Comparison of ENCODE assay signal across 1 cellular context in the genomic region with DNA sequence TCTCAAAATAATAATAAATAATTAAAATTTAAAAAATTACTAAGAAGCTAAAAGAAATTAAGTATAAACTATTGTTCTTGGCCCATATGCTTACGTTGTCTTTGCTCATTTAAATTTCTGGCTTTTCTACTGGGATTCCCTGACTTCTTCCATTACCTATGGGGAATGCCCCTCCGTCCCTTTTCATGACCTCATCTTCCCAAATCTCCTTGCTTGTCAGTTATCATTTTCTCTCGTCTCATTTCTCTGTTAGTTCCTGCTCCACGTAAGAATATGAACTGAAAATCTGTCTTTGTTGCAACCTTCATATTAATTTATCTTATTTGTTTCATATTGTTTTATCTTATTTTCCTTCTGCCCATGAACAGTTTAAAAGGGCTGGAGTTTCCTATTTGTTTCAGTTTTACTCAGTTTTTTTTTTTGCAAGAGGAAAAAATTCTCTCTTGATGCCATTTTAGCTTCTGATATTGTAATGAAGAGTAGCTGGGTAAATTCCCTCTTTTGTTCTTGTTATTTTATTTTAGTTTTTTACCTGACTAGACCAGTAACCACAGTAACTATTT.
TF ChIP-seq lines count a peak whose summit lies in the region.

No MANE protein-coding gene starts in this region.

TF ChIP-seq in GM12878, 131 proteins besides CTCF, POLR2A, EP300 and RAD21 (continued from another document):
- TF ChIP-seq, protein P1, sequence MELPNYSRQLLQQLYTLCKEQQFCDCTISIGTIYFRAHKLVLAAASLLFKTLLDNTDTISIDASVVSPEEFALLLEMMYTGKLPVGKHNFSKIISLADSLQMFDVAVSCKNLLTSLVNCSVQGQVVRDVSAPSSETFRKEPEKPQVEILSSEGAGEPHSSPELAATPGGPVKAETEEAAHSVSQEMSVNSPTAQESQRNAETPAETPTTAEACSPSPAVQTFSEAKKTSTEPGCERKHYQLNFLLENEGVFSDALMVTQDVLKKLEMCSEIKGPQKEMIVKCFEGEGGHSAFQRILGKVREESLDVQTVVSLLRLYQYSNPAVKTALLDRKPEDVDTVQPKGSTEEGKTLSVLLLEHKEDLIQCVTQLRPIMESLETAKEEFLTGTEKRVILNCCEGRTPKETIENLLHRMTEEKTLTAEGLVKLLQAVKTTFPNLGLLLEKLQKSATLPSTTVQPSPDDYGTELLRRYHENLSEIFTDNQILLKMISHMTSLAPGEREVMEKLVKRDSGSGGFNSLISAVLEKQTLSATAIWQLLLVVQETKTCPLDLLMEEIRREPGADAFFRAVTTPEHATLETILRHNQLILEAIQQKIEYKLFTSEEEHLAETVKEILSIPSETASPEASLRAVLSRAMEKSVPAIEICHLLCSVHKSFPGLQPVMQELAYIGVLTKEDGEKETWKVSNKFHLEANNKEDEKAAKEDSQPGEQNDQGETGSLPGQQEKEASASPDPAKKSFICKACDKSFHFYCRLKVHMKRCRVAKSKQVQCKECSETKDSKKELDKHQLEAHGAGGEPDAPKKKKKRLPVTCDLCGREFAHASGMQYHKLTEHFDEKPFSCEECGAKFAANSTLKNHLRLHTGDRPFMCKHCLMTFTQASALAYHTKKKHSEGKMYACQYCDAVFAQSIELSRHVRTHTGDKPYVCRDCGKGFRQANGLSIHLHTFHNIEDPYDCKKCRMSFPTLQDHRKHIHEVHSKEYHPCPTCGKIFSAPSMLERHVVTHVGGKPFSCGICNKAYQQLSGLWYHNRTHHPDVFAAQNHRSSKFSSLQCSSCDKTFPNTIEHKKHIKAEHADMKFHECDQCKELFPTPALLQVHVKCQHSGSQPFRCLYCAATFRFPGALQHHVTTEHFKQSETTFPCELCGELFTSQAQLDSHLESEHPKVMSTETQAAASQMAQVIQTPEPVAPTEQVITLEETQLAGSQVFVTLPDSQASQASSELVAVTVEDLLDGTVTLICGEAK (IDR thresholded peaks at IDR 0.05; ENCODE audit: borderline replicate concordance) = no peak
